ENCODE assay signal across 1 cellular context in genomic region chr1:32346532-32347157, GRCh38.
TF ChIP-seq lines count a peak whose summit lies in the region.

No MANE protein-coding gene starts in this region.

TF ChIP-seq in HepG2, 621 proteins besides CTCF, POLR2A, EP300 and RAD21:
- no peak for TF ChIP-seq SOX13 (IDR thresholded peaks at IDR 0.05)
- TF ChIP-seq SOX13 (CRISPR knock-in tag; conservative IDR thresholded peaks at IDR 0.05 in 1 of 2, IDR thresholded peaks at IDR 0.05 in 1 of 2) = peak in 1 of 2 experiments; percentile 15; a peak in 1 of 4 replicates
- no peak for TF ChIP-seq NAIF1 (CRISPR knock-in tag; IDR thresholded peaks at IDR 0.05; ENCODE audit: borderline replicate concordance)
- TF ChIP-seq, protein P1, sequence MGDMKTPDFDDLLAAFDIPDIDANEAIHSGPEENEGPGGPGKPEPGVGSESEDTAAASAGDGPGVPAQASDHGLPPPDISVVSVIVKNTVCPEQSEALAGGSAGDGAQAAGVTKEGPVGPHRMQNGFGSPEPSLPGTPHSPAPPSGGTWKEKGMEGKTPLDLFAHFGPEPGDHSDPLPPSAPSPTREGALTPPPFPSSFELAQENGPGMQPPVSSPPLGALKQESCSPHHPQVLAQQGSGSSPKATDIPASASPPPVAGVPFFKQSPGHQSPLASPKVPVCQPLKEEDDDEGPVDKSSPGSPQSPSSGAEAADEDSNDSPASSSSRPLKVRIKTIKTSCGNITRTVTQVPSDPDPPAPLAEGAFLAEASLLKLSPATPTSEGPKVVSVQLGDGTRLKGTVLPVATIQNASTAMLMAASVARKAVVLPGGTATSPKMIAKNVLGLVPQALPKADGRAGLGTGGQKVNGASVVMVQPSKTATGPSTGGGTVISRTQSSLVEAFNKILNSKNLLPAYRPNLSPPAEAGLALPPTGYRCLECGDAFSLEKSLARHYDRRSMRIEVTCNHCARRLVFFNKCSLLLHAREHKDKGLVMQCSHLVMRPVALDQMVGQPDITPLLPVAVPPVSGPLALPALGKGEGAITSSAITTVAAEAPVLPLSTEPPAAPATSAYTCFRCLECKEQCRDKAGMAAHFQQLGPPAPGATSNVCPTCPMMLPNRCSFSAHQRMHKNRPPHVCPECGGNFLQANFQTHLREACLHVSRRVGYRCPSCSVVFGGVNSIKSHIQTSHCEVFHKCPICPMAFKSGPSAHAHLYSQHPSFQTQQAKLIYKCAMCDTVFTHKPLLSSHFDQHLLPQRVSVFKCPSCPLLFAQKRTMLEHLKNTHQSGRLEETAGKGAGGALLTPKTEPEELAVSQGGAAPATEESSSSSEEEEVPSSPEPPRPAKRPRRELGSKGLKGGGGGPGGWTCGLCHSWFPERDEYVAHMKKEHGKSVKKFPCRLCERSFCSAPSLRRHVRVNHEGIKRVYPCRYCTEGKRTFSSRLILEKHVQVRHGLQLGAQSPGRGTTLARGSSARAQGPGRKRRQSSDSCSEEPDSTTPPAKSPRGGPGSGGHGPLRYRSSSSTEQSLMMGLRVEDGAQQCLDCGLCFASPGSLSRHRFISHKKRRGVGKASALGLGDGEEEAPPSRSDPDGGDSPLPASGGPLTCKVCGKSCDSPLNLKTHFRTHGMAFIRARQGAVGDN (CRISPR knock-in tag; IDR thresholded peaks at IDR 0.05) = peak; percentile 32; the same call in 1 of the 2 replicates
- TF ChIP-seq RXRB (CRISPR knock-in tag; IDR thresholded peaks at IDR 0.05; ENCODE audit: borderline replicate concordance) = 0 out of 2 replicates have a peak, but pooled peaks have one; percentile 13
- peak; percentile 93 for TF ChIP-seq PRDM10 (CRISPR knock-in tag; IDR thresholded peaks at IDR 0.05; ENCODE audit: low read depth)
- TF ChIP-seq, protein P2, sequence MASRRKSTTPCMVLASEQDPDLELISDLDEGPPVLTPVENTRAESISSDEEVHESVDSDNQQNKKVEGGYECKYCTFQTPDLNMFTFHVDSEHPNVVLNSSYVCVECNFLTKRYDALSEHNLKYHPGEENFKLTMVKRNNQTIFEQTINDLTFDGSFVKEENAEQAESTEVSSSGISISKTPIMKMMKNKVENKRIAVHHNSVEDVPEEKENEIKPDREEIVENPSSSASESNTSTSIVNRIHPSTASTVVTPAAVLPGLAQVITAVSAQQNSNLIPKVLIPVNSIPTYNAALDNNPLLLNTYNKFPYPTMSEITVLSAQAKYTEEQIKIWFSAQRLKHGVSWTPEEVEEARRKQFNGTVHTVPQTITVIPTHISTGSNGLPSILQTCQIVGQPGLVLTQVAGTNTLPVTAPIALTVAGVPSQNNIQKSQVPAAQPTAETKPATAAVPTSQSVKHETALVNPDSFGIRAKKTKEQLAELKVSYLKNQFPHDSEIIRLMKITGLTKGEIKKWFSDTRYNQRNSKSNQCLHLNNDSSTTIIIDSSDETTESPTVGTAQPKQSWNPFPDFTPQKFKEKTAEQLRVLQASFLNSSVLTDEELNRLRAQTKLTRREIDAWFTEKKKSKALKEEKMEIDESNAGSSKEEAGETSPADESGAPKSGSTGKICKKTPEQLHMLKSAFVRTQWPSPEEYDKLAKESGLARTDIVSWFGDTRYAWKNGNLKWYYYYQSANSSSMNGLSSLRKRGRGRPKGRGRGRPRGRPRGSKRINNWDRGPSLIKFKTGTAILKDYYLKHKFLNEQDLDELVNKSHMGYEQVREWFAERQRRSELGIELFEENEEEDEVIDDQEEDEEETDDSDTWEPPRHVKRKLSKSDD (CRISPR knock-in tag; IDR thresholded peaks at IDR 0.05; ENCODE audit: low read depth) = no peak
- 0 out of 2 replicates have a peak, but pooled peaks have one; percentile 22 for TF ChIP-seq UBTF (CRISPR knock-in tag; IDR thresholded peaks at IDR 0.05)
- 0 out of 2 replicates have a peak, but pooled peaks have one; percentile 21 for TF ChIP-seq ZNF614 (CRISPR knock-in tag; IDR thresholded peaks at IDR 0.05; ENCODE audit: borderline replicate concordance)
- TF ChIP-seq NR2F6 (IDR thresholded peaks at IDR 0.05) = peak; percentile 53; the same call in 1 of the 2 replicates
- peak; percentile 31; the same call in 1 of the 2 replicates for TF ChIP-seq NR2F6 (CRISPR knock-in tag; IDR thresholded peaks at IDR 0.05)
- TF ChIP-seq MXI1 (IDR thresholded peaks at IDR 0.05; ENCODE audit: borderline replicate concordance, low read depth, low read length) = no peak
- TF ChIP-seq RARA (CRISPR knock-in tag; IDR thresholded peaks at IDR 0.05) = 0 out of 2 replicates have a peak, but pooled peaks have one; percentile 28
- peak; percentile 70; the same call in 1 of the 2 replicates for TF ChIP-seq ZBTB26 (CRISPR knock-in tag; IDR thresholded peaks at IDR 0.05; ENCODE audit: borderline replicate concordance)
- no peak for TF ChIP-seq GZF1 (CRISPR knock-in tag; IDR thresholded peaks at IDR 0.05)
- TF ChIP-seq, protein P3, sequence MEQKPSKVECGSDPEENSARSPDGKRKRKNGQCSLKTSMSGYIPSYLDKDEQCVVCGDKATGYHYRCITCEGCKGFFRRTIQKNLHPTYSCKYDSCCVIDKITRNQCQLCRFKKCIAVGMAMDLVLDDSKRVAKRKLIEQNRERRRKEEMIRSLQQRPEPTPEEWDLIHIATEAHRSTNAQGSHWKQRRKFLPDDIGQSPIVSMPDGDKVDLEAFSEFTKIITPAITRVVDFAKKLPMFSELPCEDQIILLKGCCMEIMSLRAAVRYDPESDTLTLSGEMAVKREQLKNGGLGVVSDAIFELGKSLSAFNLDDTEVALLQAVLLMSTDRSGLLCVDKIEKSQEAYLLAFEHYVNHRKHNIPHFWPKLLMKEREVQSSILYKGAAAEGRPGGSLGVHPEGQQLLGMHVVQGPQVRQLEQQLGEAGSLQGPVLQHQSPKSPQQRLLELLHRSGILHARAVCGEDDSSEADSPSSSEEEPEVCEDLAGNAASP (CRISPR knock-in tag; IDR thresholded peaks at IDR 0.05; ENCODE audit: borderline replicate concordance) = 0 out of 2 replicates have a peak, but pooled peaks have one; percentile 37
